Comparison of ENCODE assay signal across 20 cellular contexts in genomic region chr6:5623769-5624168, GRCh38.
"Had no signal": no experiment of that assay in that cellular context is flagged by ENCODE, and none has a peak within 500 bp of the region (broad histone marks: within the 10 kb centered on the region; RNA-seq: fewer than 3 reads in every experiment).

No MANE protein-coding gene starts in this region.

- H3K4me3 Mint-ChIP-seq: central memory CD8-positive, alpha-beta T cell; naive thymus-derived CD4-positive, alpha-beta T cell had no signal

- H3K4me3 ChIP-seq: dorsolateral prefrontal cortex, left lung, lung, ovary, right lobe of liver, spleen, stomach, thoracic aorta, transverse colon had no signal

- H3K4me1 ChIP-seq: right lobe of liver, stomach, transverse colon had no signal

- H3K9me3 ChIP-seq: left lung, ovary, right lobe of liver, spleen, stomach, thoracic aorta, transverse colon had no signal

- H3K27me3 Mint-ChIP-seq: central memory CD8-positive, alpha-beta T cell; naive thymus-derived CD4-positive, alpha-beta T cell; progenitor cell of endocrine pancreas had no signal

- H3K27me3 ChIP-seq: dorsolateral prefrontal cortex, left lung, ovary, right lobe of liver, spleen, stomach, transverse colon had no signal

- H3K27ac ChIP-seq: dorsolateral prefrontal cortex, left lung, ovary, right lobe of liver, spleen, stomach, thoracic aorta, transverse colon had no signal

- H3K27ac Mint-ChIP-seq: progenitor cell of endocrine pancreas had no signal

- H3K9me3 Mint-ChIP-seq: central memory CD8-positive, alpha-beta T cell had no signal

- ATAC-seq: left lung; naive thymus-derived CD4-positive, alpha-beta T cell; right lobe of liver had no signal

- H3K36me3 ChIP-seq: left lung, ovary, right lobe of liver, thoracic aorta, transverse colon had no signal

- DNase-seq: cortex of kidney; dorsolateral prefrontal cortex; effector CD8-positive, alpha-beta T cell; foreskin melanocyte; islet precursor cell; left lung; naive thymus-derived CD4-positive, alpha-beta T cell; nucleus accumbens; ovary; right lobe of liver; spleen; stimulated activated CD4-positive, alpha-beta T cell treated with anti-CD3 and anti-CD28 coated beads, Interleukin-2, amount 100 ng/mL, for 24 hours; stimulated activated CD4-positive, alpha-beta T cell treated with anti-CD3 and anti-CD28 coated beads, Interleukin-4, amount 100 ng/mL, for 4 hours; stimulated activated naive CD4-positive, alpha-beta T cell; stomach; transverse colon had no signal
